ENCODE assay signal across 8 cellular contexts in the genomic region with DNA sequence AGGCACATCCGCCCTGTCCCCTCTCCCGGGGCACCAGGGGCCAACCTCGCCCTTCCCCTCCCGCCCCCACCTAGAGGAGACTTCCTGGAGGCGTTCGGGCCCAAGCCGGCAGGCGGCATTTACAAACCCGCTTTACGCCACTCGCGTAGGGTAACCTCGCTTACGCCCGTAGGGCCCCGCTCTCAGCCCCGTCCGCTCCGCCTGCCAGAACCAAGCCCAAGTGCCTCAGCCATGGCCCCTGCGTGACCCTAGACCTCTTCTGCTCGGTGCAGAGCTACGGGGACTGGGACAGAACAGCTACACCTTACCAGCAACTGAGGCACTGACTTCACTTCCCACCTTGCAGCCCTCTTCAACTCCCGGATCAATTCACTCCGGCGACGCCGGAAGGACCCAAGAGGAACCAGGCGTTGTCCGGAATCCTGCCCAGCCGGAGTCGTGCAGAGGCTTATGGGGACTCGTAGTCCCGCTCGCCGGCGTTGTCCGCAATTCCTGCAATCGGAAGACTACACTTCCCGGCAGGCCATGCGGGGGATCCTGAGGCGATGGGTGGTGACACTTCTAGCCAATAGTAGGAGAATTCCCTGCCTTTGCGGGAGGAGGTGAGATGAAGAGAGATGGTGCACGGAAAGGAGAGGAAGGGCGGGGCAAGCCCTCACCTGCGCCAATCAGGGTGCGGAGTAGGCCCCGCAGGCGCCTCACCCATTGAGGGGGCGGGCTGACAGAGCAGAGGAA. TPM values are rescaled to one million over a fixed set of nuclear protein-coding genes. Genes with fewer than 3 reads are reported as not detected.
A peak's percentile ranks its signal among the peaks of the same experiment; 100 is the strongest.
DNase-seq lines count a peak whose midpoint lies in the region; ATAC-seq and TF ChIP-seq lines count a peak whose summit lies in the region.

A gene (minus strand): TSS at position 395 of the 735 bp plus-strand sequence. CDS start 14,735 bp downstream, outside the sequence.

- POLR2A ChIA-PET in Panc1 (lab: Charles Lee) = no interaction called here

- H4K20me1 ChIP-seq in DND-41 (ENCODE audit: insufficient read depth, low read length) = peaks cover 18% of the 10 kb centered on the region; the same call in 1 of the 2 replicates
- peaks cover 6% of the 10 kb centered on the region; the same call in 1 of the 2 replicates for H4K20me1 ChIP-seq in KMS-11 (ENCODE audit: insufficient read depth)

- H3K79me2 ChIP-seq in DND-41 (ENCODE audit: insufficient read depth, low read length) (peaks cover 50% of the 10 kb centered on the region), KMS-11 (ENCODE audit: insufficient read depth, low read depth) (peaks cover 47% of the 10 kb centered on the region)

- in situ Hi-C loops in Panc1 (cut with HindIII; ENCODE audit: low pct_unique_long_range_greater_than_20kb, low sequenced_read_pairs) = no loop called here

- H3K9ac ChIP-seq in DND-41 (ENCODE audit: low read depth, low read length) = peak within 1 kb of the TSS; percentile 72
- peak within 1 kb of the TSS; percentile 54 for H3K9ac ChIP-seq in KMS-11
- peak within 1 kb of the TSS; percentile 95 for H3K9ac ChIP-seq in mucosa of stomach (ENCODE audit: low read length)

- BruUV-seq in Panc1 (replicated peaks; lab: Mats Ljungman, UMichigan) = no TSS peak

- no peaks in the 10 kb centered on the region for H3K27me3 Mint-ChIP-seq in activated T-cell treated with anti-CD3 and anti-CD28 coated beads, Interleukin-2, amount 50 U/mL, for 4 hours (ENCODE audit: low read depth)

- TF ChIP-seq CTCF in DND-41 (IDR thresholded peaks at IDR 0.05; ENCODE audit: borderline replicate concordance, extremely low read depth, low read length, poor library complexity, severe bottlenecking) = no peak
- TF ChIP-seq CTCF in KMS-11 (conservative IDR thresholded peaks at IDR 0.05; ENCODE audit: low read depth, low read length) = no peak
- no peak for TF ChIP-seq CTCF in Panc1 (IDR thresholded peaks at IDR 0.05)

- H3K9me3 ChIP-seq in DND-41 (ENCODE audit: insufficient read depth, low read length, severe bottlenecking) (no peaks in the 10 kb centered on the region), Panc1 (ENCODE audit: control insufficient read depth, insufficient read depth, low read depth, low read length) (no peaks in the 10 kb centered on the region), mucosa of stomach (ENCODE audit: control insufficient read depth, low read length) (no peaks in the 10 kb centered on the region)

- CTCF ChIA-PET in Panc1 (lab: Charles Lee) = interaction anchor here (0.6 to 1.1 kb wide), 2 partner anchors 15 to 148 kb away, joined by 3 to 5 read pairs; no protein-coding TSS in a partner anchor

- H2AFZ ChIP-seq in DND-41 (ENCODE audit: low read depth, low read length) = peak within 1 kb of the TSS; percentile 96
- H2AFZ ChIP-seq in KMS-11 (ENCODE audit: low read depth) = peak within 1 kb of the TSS; percentile 94

- peaks cover 8% of the 10 kb centered on the region for H3K4me1 Mint-ChIP-seq in activated T-cell treated with anti-CD3 and anti-CD28 coated beads, Interleukin-2, amount 50 U/mL, for 4 hours (ENCODE audit: low read depth)

- H3K36me3 Mint-ChIP-seq in activated T-cell treated with anti-CD3 and anti-CD28 coated beads, Interleukin-2, amount 50 U/mL, for 4 hours (ENCODE audit: insufficient read depth) = peaks cover 4% of the 10 kb centered on the region

- H3K27ac ChIP-seq in DND-41 (ENCODE audit: low read length) (peak within 1 kb of the TSS; percentile 94), KMS-11 (peak within 1 kb of the TSS; percentile 68), Panc1 (ENCODE audit: low read length) (peak within 1 kb of the TSS; percentile 94)

- H3K4me3 Mint-ChIP-seq in activated T-cell treated with anti-CD3 and anti-CD28 coated beads, Interleukin-2, amount 50 U/mL, for 4 hours = no peak within 1 kb of the TSS

- H3K27me3 ChIP-seq in DND-41 (ENCODE audit: insufficient read depth, low read length, poor library complexity) = no peaks in the 10 kb centered on the region
- no peaks in the 10 kb centered on the region for H3K27me3 ChIP-seq in KMS-11 (ENCODE audit: insufficient read depth, low read depth)
- H3K27me3 ChIP-seq in Panc1 (ENCODE audit: control insufficient read depth, insufficient read depth, low read length) = no peaks in the 10 kb centered on the region
- no peaks in the 10 kb centered on the region for H3K27me3 ChIP-seq in mucosa of stomach (ENCODE audit: control insufficient read depth, insufficient read depth, low read length)

- H3K4me3 ChIP-seq in DND-41 (ENCODE audit: low read depth in 1 of 2, low read length in 2 of 2) = peak within 1 kb of the TSS; percentile 65 to 92; a peak in 3 of 4 replicates
- peak within 1 kb of the TSS; percentile 82 for H3K4me3 ChIP-seq in KMS-11 (IDR thresholded peaks at IDR 0.05; ENCODE audit: insufficient read depth, low read depth, low read length)
- peak within 1 kb of the TSS; percentile 91 to 94 for H3K4me3 ChIP-seq in Panc1 (ENCODE audit: low read depth in 2 of 2, low read length in 2 of 2)
- H3K4me3 ChIP-seq in mucosa of stomach (ENCODE audit: low read length) = peak within 1 kb of the TSS; percentile 53

- ATAC-seq in DND-41 (ENCODE audit: insufficient read depth, low read depth) (peak; percentile 83), GM21786 (IDR thresholded peaks at IDR 0.05; ENCODE audit: unreplicated experiment) (peak; percentile 85), Panc1 (peak; percentile 95), esophagus mucosa (peak; percentile 98)
- ATAC-seq in activated T-cell treated with anti-CD3 and anti-CD28 coated beads, Interleukin-2, amount 50 U/mL, for 4 hours = peak; percentile 88 to 90

- H3K4me1 ChIP-seq in DND-41 (ENCODE audit: insufficient read depth, low read length) (peaks cover 39% of the 10 kb centered on the region), KMS-11 (ENCODE audit: low read depth, poor library complexity, severe bottlenecking) (peaks cover 21% of the 10 kb centered on the region), Panc1 (ENCODE audit: control insufficient read depth, insufficient read depth, low read length) (peaks cover 37% of the 10 kb centered on the region), mucosa of stomach (ENCODE audit: control insufficient read depth, insufficient read depth, low read length) (peaks cover 7% of the 10 kb centered on the region)

- H3K4me2 ChIP-seq in DND-41 (ENCODE audit: insufficient read depth, low read length) (peak within 1 kb of the TSS; percentile 86), KMS-11 (peak within 1 kb of the TSS; percentile 96)

- no peaks in the 10 kb centered on the region for H3K9me3 Mint-ChIP-seq in activated T-cell treated with anti-CD3 and anti-CD28 coated beads, Interleukin-2, amount 50 U/mL, for 4 hours

- H3K36me3 ChIP-seq in DND-41 (ENCODE audit: insufficient read depth, low read length) (no peaks in the 10 kb centered on the region), KMS-11 (ENCODE audit: insufficient read depth) (no peaks in the 10 kb centered on the region), Panc1 (ENCODE audit: control insufficient read depth, insufficient read depth, low read length) (peaks cover 5% of the 10 kb centered on the region), mucosa of stomach (ENCODE audit: control insufficient read depth, insufficient read depth, low read length) (no peaks in the 10 kb centered on the region)

- intact Hi-C loops in Panc1 (cut with micrococcal nuclease; ENCODE audit: unreplicated experiment) = loop anchor here (10.0 kb wide), 1 partner anchor 310 kb away; no protein-coding TSS in a partner anchor

- DNase-seq in DND-41 = peak; percentile 97
- peak; percentile 97 for DNase-seq in Panc1 (ENCODE audit: low read depth, low spot score)
- peak; percentile 93 for DNase-seq in activated T-cell treated with anti-CD3 and anti-CD28 coated beads, Interleukin-2, amount 50 U/mL, for 4 hours
- DNase-seq in stimulated activated CD8-positive, alpha-beta memory T cell treated with anti-CD3 and anti-CD28 coated beads, Interleukin-7, amount 100 ng/mL, for 1 hour (ENCODE audit: low read depth in 2 of 2) = peak; percentile 92 to 94

RNA-seq across cellular contexts. Expression of the gene that starts here (rescaled TPM):
- 83.5 TPM for total RNA-seq in Panc1 (2021; ENCODE audit: unreplicated experiment)
- polyA plus RNA-seq in Panc1 (2012; ENCODE audit: insufficient read length) = 50.1 TPM
- 10 to 100 TPM; 68.2 to 69.5 (median 68.4) TPM for total RNA-seq in activated T-cell treated with anti-CD3 and anti-CD28 coated beads, Interleukin-2, amount 50 U/mL, for 4 hours
- 49.4 TPM for total RNA-seq in esophagus mucosa

Comparison
In these comparisons a context has a peak if more than half of its experiments do, and no peak if none do; other contexts are left out.
1. Peak in every context shown above with its lines: DNase-seq, ATAC-seq, H3K4me3 ChIP-seq and H3K27ac ChIP-seq.